Comparison of ENCODE assay signal across 1 cellular context in the genomic region with DNA sequence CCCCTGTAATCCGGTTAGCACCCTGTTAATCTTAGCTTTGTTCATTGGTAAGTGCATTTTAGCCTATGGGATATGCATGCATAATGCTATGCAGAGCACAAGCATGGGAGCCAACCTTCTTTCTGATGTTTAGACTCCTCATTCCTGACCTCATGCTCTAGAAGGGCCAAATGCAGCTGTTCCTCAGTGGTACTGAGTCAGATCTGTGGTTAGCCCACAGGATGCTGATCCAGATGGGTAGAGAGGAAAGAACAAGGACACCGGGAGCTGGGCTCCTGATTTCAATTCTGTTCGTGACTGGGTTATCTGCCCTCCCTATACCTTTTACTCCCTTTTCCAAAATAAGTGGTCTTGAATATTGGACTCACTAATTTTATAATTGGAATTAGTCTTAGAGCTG.
TF ChIP-seq lines count a peak whose summit lies in the region.

No MANE protein-coding gene starts in this region.

TF ChIP-seq in IMR-90, 13 proteins besides CTCF, POLR2A, EP300 and RAD21:
- TF ChIP-seq, protein P1, sequence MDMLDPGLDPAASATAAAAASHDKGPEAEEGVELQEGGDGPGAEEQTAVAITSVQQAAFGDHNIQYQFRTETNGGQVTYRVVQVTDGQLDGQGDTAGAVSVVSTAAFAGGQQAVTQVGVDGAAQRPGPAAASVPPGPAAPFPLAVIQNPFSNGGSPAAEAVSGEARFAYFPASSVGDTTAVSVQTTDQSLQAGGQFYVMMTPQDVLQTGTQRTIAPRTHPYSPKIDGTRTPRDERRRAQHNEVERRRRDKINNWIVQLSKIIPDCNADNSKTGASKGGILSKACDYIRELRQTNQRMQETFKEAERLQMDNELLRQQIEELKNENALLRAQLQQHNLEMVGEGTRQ (IDR thresholded peaks at IDR 0.05; ENCODE audit: low read depth, low read length) = no peak
- TF ChIP-seq CHD1 (IDR thresholded peaks at IDR 0.05; ENCODE audit: low read depth, low read length) = no peak
- TF ChIP-seq, protein P2, sequence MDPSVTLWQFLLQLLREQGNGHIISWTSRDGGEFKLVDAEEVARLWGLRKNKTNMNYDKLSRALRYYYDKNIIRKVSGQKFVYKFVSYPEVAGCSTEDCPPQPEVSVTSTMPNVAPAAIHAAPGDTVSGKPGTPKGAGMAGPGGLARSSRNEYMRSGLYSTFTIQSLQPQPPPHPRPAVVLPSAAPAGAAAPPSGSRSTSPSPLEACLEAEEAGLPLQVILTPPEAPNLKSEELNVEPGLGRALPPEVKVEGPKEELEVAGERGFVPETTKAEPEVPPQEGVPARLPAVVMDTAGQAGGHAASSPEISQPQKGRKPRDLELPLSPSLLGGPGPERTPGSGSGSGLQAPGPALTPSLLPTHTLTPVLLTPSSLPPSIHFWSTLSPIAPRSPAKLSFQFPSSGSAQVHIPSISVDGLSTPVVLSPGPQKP (IDR thresholded peaks at IDR 0.05; ENCODE audit: borderline replicate concordance, low read depth, low read length) = no peak
- TF ChIP-seq BHLHE40 (IDR thresholded peaks at IDR 0.05; ENCODE audit: low read depth, low read length) = no peak
- no peak for TF ChIP-seq RCOR1 (IDR thresholded peaks at IDR 0.05; ENCODE audit: insufficient replicate concordance, low read length)
- TF ChIP-seq CEBPB (IDR thresholded peaks at IDR 0.05; ENCODE audit: low read depth, low read length) = no peak
- TF ChIP-seq NFE2L2 (IDR thresholded peaks at IDR 0.05; ENCODE audit: low read depth, low read length) = no peak
- no peak for TF ChIP-seq MAZ (IDR thresholded peaks at IDR 0.05; ENCODE audit: borderline replicate concordance, low read depth, low read length)
- no peak for TF ChIP-seq FOS (IDR thresholded peaks at IDR 0.05; ENCODE audit: low read depth, low read length)
- no peak for TF ChIP-seq SMC3 (IDR thresholded peaks at IDR 0.05; ENCODE audit: low read depth, low read length)
- no peak for TF ChIP-seq MAFK (IDR thresholded peaks at IDR 0.05; ENCODE audit: low read depth, low read length)
- no peak for TF ChIP-seq MXI1 (IDR thresholded peaks at IDR 0.05; ENCODE audit: borderline replicate concordance, low read depth, low read length)
- TF ChIP-seq RFX5 (IDR thresholded peaks at IDR 0.05; ENCODE audit: low read depth, low read length) = no peak
